17 cellular contexts compared by ENCODE assay signal in the genomic region with DNA sequence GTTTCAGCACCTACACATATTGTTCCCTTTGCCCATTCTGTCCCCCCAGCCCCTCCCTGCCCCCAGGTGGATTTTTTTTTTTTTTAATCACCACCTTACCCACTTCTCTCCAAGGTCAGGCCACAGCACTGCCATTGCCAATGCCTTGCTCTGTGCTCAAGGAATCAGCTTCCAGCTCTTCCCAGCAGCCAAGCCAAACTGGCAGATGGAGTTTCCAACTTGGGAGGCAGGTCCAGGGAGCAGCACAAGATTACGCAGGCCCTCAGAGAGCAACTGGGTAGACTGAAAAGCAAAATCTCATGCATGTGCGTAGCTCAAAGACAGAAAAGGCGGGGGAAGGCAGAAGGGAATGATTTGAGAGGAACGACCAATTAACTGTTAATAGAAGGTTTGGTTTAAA. TPM values are rescaled to one million over a fixed set of nuclear protein-coding genes. Genes with fewer than 3 reads are reported as not detected.
DNase-seq lines count a peak whose midpoint lies in the region; ATAC-seq and TF ChIP-seq lines count a peak whose summit lies in the region.
"Had no signal": no experiment of that assay in that cellular context is flagged by ENCODE, and none has a peak within 500 bp of the region (broad histone marks: within the 10 kb centered on the region; RNA-seq: fewer than 3 reads in every experiment).

No MANE protein-coding gene starts in this region.

- no peaks in the 10 kb centered on the region for H3K27me3 Mint-ChIP-seq in activated T-cell treated with anti-CD3 and anti-CD28 coated beads, Interleukin-2, amount 50 U/mL, for 24 hours
- H3K27me3 Mint-ChIP-seq in activated T-cell treated with anti-CD3 and anti-CD28 coated beads, Interleukin-2, amount 50 U/mL, for 72 hours (ENCODE audit: low read depth): no peaks in the 10 kb centered on the region

- H3K4me1 Mint-ChIP-seq in activated T-cell treated with anti-CD3 and anti-CD28 coated beads, Interleukin-2, amount 50 U/mL, for 24 hours (ENCODE audit: low read depth): peaks cover 5% of the 10 kb centered on the region
- no peaks in the 10 kb centered on the region for H3K4me1 Mint-ChIP-seq in activated T-cell treated with anti-CD3 and anti-CD28 coated beads, Interleukin-2, amount 50 U/mL, for 72 hours (ENCODE audit: low read depth)

- H3K27me3 ChIP-seq in right cardiac atrium (ENCODE audit: control insufficient read depth, insufficient read depth): no peaks in the 10 kb centered on the region
- H3K27me3 ChIP-seq in gastrocnemius medialis: no peaks in the 10 kb centered on the region

- no peak for TF ChIP-seq CTCF in gastrocnemius medialis (IDR thresholded peaks at IDR 0.05 in 4 of 5, conservative IDR thresholded peaks at IDR 0.05 in 1 of 5)

- DNase-seq in activated T-cell treated with anti-CD3 and anti-CD28 coated beads, Interleukin-2, amount 50 U/mL, for 24 hours: no peak
- no peak for DNase-seq in activated T-cell treated with anti-CD3 and anti-CD28 coated beads, Interleukin-2, amount 50 U/mL, for 72 hours
- DNase-seq in cerebellar cortex (ENCODE audit: low spot score) (peak; percentile 74), right cardiac atrium (peak in 2 of 3 donors; percentile 65 to 77), gastrocnemius medialis (peak; percentile 23 to 84), NCI-H2029 (lab: John Stamatoyannopoulos, UW) (no peak), epidermal melanocyte (ENCODE audit: insufficient read length, low spot score) (no peak), CD1c-positive myeloid dendritic cell (ENCODE audit: extremely low spot score) (no peak)
- DNase-seq: EL, KBM-7, NCI-H1417 treated with DMSO at 0.1 percent for 48 hours, NCI-H1930, NCI-H2171, NCI-H748 treated with DMSO at 0.1 percent for 48 hours had no signal

- no peak for ATAC-seq in activated T-cell treated with anti-CD3 and anti-CD28 coated beads, Interleukin-2, amount 50 U/mL, for 72 hours (replicated peaks in 1 of 2)
- peak; percentile 8 to 45 for ATAC-seq in right cardiac atrium
- peak; percentile 80 to 99 for ATAC-seq in gastrocnemius medialis
- ATAC-seq: GM23338, HCT116 had no signal

- H3K4me3 Mint-ChIP-seq in activated T-cell treated with anti-CD3 and anti-CD28 coated beads, Interleukin-2, amount 50 U/mL, for 24 hours: no peak overlapping the region
- no peak overlapping the region for H3K4me3 Mint-ChIP-seq in activated T-cell treated with anti-CD3 and anti-CD28 coated beads, Interleukin-2, amount 50 U/mL, for 72 hours
- H3K4me3 Mint-ChIP-seq: GM23338 had no signal

- intact Hi-C loops in right cardiac atrium (cut with DNase I) (no loop called here), gastrocnemius medialis (cut with DNase I; ENCODE audit: low total_unique reads) (no loop called here)

- in situ Hi-C loops in gastrocnemius medialis (cut with MboI; ENCODE audit: low sequenced_read_pairs in 4 of 4): no loop called here

- peaks cover 14% of the 10 kb centered on the region for H3K4me1 ChIP-seq in right cardiac atrium (ENCODE audit: control insufficient read depth, insufficient read depth, low read length)
- peaks cover 34 to 43% of the 10 kb centered on the region in 2 donors for H3K4me1 ChIP-seq in gastrocnemius medialis

- H3K4me3 ChIP-seq in right cardiac atrium (ENCODE audit: low read length) (no peak overlapping the region), gastrocnemius medialis (no peak overlapping the region)
- H3K4me3 ChIP-seq: GM23338 had no signal

- H3K27ac ChIP-seq in right cardiac atrium (ENCODE audit: low read length) (no peak overlapping the region), gastrocnemius medialis (peak overlapping the region; percentile 20 to 71 (median 40))
- H3K27ac ChIP-seq: RWPE1 had no signal

- H3K36me3 ChIP-seq in gastrocnemius medialis: peaks cover 0 to 77% of the 10 kb centered on the region in 2 donors

- no peaks in the 10 kb centered on the region for H3K9me3 Mint-ChIP-seq in activated T-cell treated with anti-CD3 and anti-CD28 coated beads, Interleukin-2, amount 50 U/mL, for 24 hours
- no peaks in the 10 kb centered on the region for H3K9me3 Mint-ChIP-seq in activated T-cell treated with anti-CD3 and anti-CD28 coated beads, Interleukin-2, amount 50 U/mL, for 72 hours
- H3K9me3 Mint-ChIP-seq: GM23338 had no signal

- H3K9me3 ChIP-seq in right cardiac atrium (ENCODE audit: control insufficient read depth, low read length) (no peaks in the 10 kb centered on the region), gastrocnemius medialis (no peaks in the 10 kb centered on the region)

- H3K36me3 Mint-ChIP-seq in activated T-cell treated with anti-CD3 and anti-CD28 coated beads, Interleukin-2, amount 50 U/mL, for 24 hours (ENCODE audit: low read depth): peaks cover 99% of the 10 kb centered on the region
- H3K36me3 Mint-ChIP-seq in activated T-cell treated with anti-CD3 and anti-CD28 coated beads, Interleukin-2, amount 50 U/mL, for 72 hours (ENCODE audit: insufficient read depth in 2 of 2): peaks cover 6 to 8% of the 10 kb centered on the region in 2 donors

- no peak for TF ChIP-seq POLR2A in gastrocnemius medialis (IDR thresholded peaks at IDR 0.05)

- peak overlapping the region; percentile 47 for H3K27ac Mint-ChIP-seq in activated T-cell treated with anti-CD3 and anti-CD28 coated beads, Interleukin-2, amount 50 U/mL, for 24 hours
- H3K27ac Mint-ChIP-seq in activated T-cell treated with anti-CD3 and anti-CD28 coated beads, Interleukin-2, amount 50 U/mL, for 72 hours: no peak overlapping the region
- H3K27ac Mint-ChIP-seq: GM23338 had no signal

- WGBS in right cardiac atrium: 69% methylated on average over 4 of the region's 4 CpGs

RNA-seq across cellular contexts. Expression of a gene that starts 15.1 kb away (rescaled TPM):
- 10 to 100 TPM; 70.2 to 94.2 TPM for total RNA-seq in activated T-cell treated with anti-CD3 and anti-CD28 coated beads, Interleukin-2, amount 50 U/mL, for 72 hours
- total RNA-seq in right cardiac atrium (100 to 1,000 TPM in 3 of 4 donors, 10 to 100 TPM in 1; 92.2 to 119 (median 111) TPM), gastrocnemius medialis (100 to 1,000 TPM; 119 to 138 (median 128) TPM)
- polyA plus RNA-seq in right cardiac atrium: 119 TPM

RNA-seq across cellular contexts. Expression of a gene that starts 27.6 kb away (rescaled TPM):
- 10 to 100 TPM in 1 of 2 donors, 1 to 10 TPM in 1; 9.9 to 13.2 TPM for total RNA-seq in activated T-cell treated with anti-CD3 and anti-CD28 coated beads, Interleukin-2, amount 50 U/mL, for 72 hours
- total RNA-seq in right cardiac atrium (1 to 10 TPM; 6.8 to 9.1 (median 7.3) TPM), gastrocnemius medialis (1 to 10 TPM; 5.6 to 7.0 (median 6.7) TPM)
- polyA plus RNA-seq in right cardiac atrium: 3.8 TPM

RNA-seq across cellular contexts. Expression of a gene that starts 48.1 kb away (rescaled TPM):
- 10 to 100 TPM; 67.8 to 77.2 TPM for total RNA-seq in activated T-cell treated with anti-CD3 and anti-CD28 coated beads, Interleukin-2, amount 50 U/mL, for 72 hours
- total RNA-seq in right cardiac atrium: 10 to 100 TPM; 13.0 to 16.6 (median 15.6) TPM
- 9.3 TPM for polyA plus RNA-seq in right cardiac atrium
- 10 to 100 TPM; 16.7 to 22.3 (median 17.6) TPM for total RNA-seq in gastrocnemius medialis

Comparison
In these comparisons a context has a peak if more than half of its experiments do, and no peak if none do; other contexts are left out.
1. DNase-seq: peak in cerebellar cortex (single experiment), right cardiac atrium (2 of 3) and gastrocnemius medialis (2 of 2); none in activated T-cell treated with anti-CD3 and anti-CD28 coated beads, Interleukin-2, amount 50 U/mL, for 24 hours (single experiment), activated T-cell treated with anti-CD3 and anti-CD28 coated beads, Interleukin-2, amount 50 U/mL, for 72 hours (0 of 2), NCI-H2029 (single experiment), epidermal melanocyte (single experiment) and CD1c-positive myeloid dendritic cell (single experiment).
2. ATAC-seq: peak in right cardiac atrium (2 of 2) and gastrocnemius medialis (2 of 2); none in activated T-cell treated with anti-CD3 and anti-CD28 coated beads, Interleukin-2, amount 50 U/mL, for 72 hours (0 of 2).